Comparison of ENCODE assay signal across 19 cellular contexts in the genomic region with DNA sequence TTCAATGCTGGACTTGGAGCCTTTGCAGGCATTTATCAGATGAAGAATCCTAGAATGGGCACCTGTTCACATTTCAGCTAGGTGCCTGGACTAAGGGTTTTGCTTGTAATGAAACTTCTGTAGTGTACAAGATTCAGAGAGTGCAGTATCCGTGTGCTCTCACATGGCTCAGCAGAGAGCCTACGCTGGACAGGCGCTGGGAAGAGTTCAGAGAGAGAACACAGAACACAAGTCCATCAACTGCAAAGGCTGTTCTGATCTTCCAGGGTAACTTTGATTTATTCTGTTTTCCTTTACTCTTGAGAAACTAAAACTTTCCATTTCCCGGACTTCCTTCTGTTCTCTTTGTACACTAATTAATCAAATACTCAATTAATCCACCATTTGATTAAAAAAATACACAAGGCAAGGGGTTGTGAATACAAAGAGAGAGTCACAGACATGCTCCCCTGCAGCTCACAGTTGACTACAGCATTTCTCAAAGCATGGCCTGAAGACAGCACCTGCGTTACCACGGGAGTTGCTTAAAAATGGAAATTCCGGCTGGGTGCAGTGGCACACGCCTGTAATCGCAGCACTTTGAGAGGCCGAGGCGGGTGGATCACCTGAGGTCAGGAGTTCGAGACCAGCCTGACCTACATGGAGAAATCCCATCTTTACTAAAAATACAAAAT.
"Had no signal": no experiment of that assay in that cellular context is flagged by ENCODE, and none has a peak within 500 bp of the region (broad histone marks: within the 10 kb centered on the region; RNA-seq: fewer than 3 reads in every experiment).

No MANE protein-coding gene starts in this region.

- H3K9me3 ChIP-seq: SJSA1 had no signal

- H3K4me3 ChIP-seq: SJSA1, SK-N-MC had no signal

- DNase-seq: KBM-7, NCI-H1092, NCI-H1105 treated with DMSO at 0.1 percent for 48 hours, NCI-H1417 treated with DMSO at 0.1 percent for 48 hours, NCI-H187, NCI-H2029, NCI-H2081 treated with DMSO at 0.1 percent for 48 hours, NCI-H2171, NCI-H226, NCI-H446, NCI-H510A, NCI-H524 treated with DMSO at 0.1 percent for 48 hours, NCI-H69, NCI-H774, Right ventricle myocardium superior, RPMI8226, SIG-M5 had no signal

- H3K27ac ChIP-seq: SJSA1, SK-N-MC had no signal

- H3K4me1 ChIP-seq: SJSA1 had no signal

- H3K36me3 ChIP-seq: SJSA1 had no signal

- H3K27me3 ChIP-seq: SJSA1 had no signal
